ENCODE assay signal across 9 cellular contexts in genomic region chr12:119780786-119781434, GRCh38.
DNase-seq lines count a peak whose midpoint lies in the region; ATAC-seq, FAIRE-seq and TF ChIP-seq lines count a peak whose summit lies in the region.
"Had no signal": no experiment of that assay in that cellular context is flagged by ENCODE, and none has a peak within 500 bp of the region (broad histone marks: within the 10 kb centered on the region; RNA-seq: fewer than 3 reads in every experiment).

No MANE protein-coding gene starts in this region.

- TF ChIP-seq CTCF in DND-41 (IDR thresholded peaks at IDR 0.05; ENCODE audit: borderline replicate concordance, extremely low read depth, low read length, poor library complexity, severe bottlenecking) (peak; percentile 63), astrocyte of the spinal cord (IDR thresholded peaks at IDR 0.05; ENCODE audit: low read depth, low read length) (peak; percentile 87)

- in situ Hi-C loops in astrocyte of the spinal cord (cut with HindIII; ENCODE audit: low sequenced_read_pairs) = no loop called here

- H3K27ac ChIP-seq in DND-41 (ENCODE audit: low read length) (no peak overlapping the region), Karpas-422 (ENCODE audit: low read length) (peak overlapping the region; percentile 98)

- ATAC-seq in DND-41 (ENCODE audit: insufficient read depth, low read depth) (no peak), HG03439 (IDR thresholded peaks at IDR 0.05; ENCODE audit: unreplicated experiment) (no peak), GM18909 (IDR thresholded peaks at IDR 0.05; ENCODE audit: poor library complexity, unreplicated experiment) (no peak), HG02571 (IDR thresholded peaks at IDR 0.05; ENCODE audit: unreplicated experiment) (no peak)

- no peak overlapping the region for H2AFZ ChIP-seq in DND-41 (ENCODE audit: low read depth, low read length)
- no peak overlapping the region for H2AFZ ChIP-seq in Karpas-422 (ENCODE audit: low read length)

- no peaks in the 10 kb centered on the region for H3K27me3 ChIP-seq in DND-41 (ENCODE audit: insufficient read depth, low read length, poor library complexity)
- H3K27me3 ChIP-seq in Karpas-422 (ENCODE audit: low read length) = no peaks in the 10 kb centered on the region

- no peaks in the 10 kb centered on the region for H3K79me2 ChIP-seq in DND-41 (ENCODE audit: insufficient read depth, low read length)
- H3K79me2 ChIP-seq in Karpas-422 (ENCODE audit: low read length) = 0 out of 2 replicates have a peak, but pooled peaks cover 7% of the 10 kb centered on the region

- H3K36me3 ChIP-seq in DND-41 (ENCODE audit: insufficient read depth, low read length) (peaks cover 91% of the 10 kb centered on the region), Karpas-422 (ENCODE audit: insufficient read depth, low read length) (peaks cover 6% of the 10 kb centered on the region; the same call in 1 of the 2 replicates)

- H3K4me3 ChIP-seq in DND-41 (ENCODE audit: low read depth in 1 of 2, low read length in 2 of 2) (no peak overlapping the region), Karpas-422 (ENCODE audit: low read length) (peak overlapping the region; percentile 50), astrocyte of the spinal cord (ENCODE audit: low read depth, low read length) (peak overlapping the region; percentile 17)
- H3K4me3 ChIP-seq: SK-N-MC had no signal

- H3K4me1 ChIP-seq in DND-41 (ENCODE audit: insufficient read depth, low read length) (no peaks in the 10 kb centered on the region), Karpas-422 (ENCODE audit: low read length) (peaks cover 48% of the 10 kb centered on the region)

- H3K9me3 ChIP-seq in DND-41 (ENCODE audit: insufficient read depth, low read length, severe bottlenecking) (no peaks in the 10 kb centered on the region), Karpas-422 (ENCODE audit: low read length) (no peaks in the 10 kb centered on the region)

- H4K20me1 ChIP-seq in DND-41 (ENCODE audit: insufficient read depth, low read length) = no peaks in the 10 kb centered on the region
- no peaks in the 10 kb centered on the region for H4K20me1 ChIP-seq in Karpas-422 (ENCODE audit: insufficient read depth, low read depth, low read length)

- DNase-seq in DND-41 (no peak), Karpas-422 (peak; percentile 65), astrocyte of the spinal cord (ENCODE audit: low read depth, low spot score) (peak; percentile 56), kidney tubule cell (ENCODE audit: low spot score) (peak; percentile 78), urothelium cell line (ENCODE audit: low spot score) (peak; percentile 56)

- H3K9ac ChIP-seq in DND-41 (ENCODE audit: low read depth, low read length) (no peak overlapping the region), Karpas-422 (ENCODE audit: low read length) (peak overlapping the region; percentile 62)

- H3K4me2 ChIP-seq in DND-41 (ENCODE audit: insufficient read depth, low read length) (no peak overlapping the region), Karpas-422 (ENCODE audit: low read depth, low read length, poor library complexity, severe bottlenecking) (peak overlapping the region; percentile 87)

- H3K9me2 ChIP-seq in Karpas-422 (replicated peaks; ENCODE audit: insufficient read depth, low read length) = no peaks in the 10 kb centered on the region

- no peak for FAIRE-seq in urothelium cell line (lab: Jason Lieb, UNC)

Comparison
In these comparisons a context has a peak if more than half of its experiments do, and no peak if none do; other contexts are left out.
1. H3K4me3 ChIP-seq: peak in Karpas-422 (single experiment) and astrocyte of the spinal cord (single experiment); none in DND-41 (0 of 2).